In the genomic region with DNA sequence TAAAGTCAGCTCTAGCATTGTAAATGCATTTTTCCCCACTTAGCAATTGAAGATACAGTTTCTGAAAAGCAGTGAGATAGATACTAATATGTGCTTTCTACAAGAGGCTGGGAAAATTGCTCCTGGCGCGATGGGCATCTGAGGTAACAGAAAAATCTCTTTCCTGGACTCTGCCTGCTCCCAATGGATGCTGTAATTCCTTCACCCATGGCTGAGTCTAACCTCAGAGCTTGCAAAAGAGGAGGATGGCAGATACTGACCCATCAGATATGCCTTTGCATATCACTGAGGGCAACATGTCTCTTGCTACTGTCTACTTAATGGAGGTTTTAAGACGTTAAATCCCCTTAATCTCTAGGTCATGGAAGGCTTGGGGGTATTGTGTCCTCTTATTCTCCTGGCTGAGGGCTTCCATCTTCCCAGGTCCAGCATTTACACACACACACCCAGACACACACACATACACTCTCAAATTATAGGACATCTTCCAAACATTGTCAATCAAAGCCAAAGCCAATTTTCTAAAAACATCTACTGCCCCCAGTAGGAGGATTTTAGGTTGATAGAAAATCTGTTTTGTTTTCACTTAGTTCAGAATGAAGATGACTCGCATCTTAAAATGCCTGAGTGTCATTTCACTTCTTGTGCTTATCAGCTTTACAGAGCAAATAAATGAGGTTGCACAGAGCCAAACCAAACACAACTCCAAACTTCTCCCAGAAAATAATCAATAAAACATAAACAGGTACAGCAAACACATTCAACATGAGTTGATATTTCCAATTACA, we compare ENCODE assay signal across 1 cellular context.
TF ChIP-seq lines count a peak whose summit lies in the region.

No MANE protein-coding gene starts in this region.

TF ChIP-seq in HepG2, 621 proteins besides CTCF, POLR2A, EP300 and RAD21 (continued from another document):
- TF ChIP-seq, protein P1, sequence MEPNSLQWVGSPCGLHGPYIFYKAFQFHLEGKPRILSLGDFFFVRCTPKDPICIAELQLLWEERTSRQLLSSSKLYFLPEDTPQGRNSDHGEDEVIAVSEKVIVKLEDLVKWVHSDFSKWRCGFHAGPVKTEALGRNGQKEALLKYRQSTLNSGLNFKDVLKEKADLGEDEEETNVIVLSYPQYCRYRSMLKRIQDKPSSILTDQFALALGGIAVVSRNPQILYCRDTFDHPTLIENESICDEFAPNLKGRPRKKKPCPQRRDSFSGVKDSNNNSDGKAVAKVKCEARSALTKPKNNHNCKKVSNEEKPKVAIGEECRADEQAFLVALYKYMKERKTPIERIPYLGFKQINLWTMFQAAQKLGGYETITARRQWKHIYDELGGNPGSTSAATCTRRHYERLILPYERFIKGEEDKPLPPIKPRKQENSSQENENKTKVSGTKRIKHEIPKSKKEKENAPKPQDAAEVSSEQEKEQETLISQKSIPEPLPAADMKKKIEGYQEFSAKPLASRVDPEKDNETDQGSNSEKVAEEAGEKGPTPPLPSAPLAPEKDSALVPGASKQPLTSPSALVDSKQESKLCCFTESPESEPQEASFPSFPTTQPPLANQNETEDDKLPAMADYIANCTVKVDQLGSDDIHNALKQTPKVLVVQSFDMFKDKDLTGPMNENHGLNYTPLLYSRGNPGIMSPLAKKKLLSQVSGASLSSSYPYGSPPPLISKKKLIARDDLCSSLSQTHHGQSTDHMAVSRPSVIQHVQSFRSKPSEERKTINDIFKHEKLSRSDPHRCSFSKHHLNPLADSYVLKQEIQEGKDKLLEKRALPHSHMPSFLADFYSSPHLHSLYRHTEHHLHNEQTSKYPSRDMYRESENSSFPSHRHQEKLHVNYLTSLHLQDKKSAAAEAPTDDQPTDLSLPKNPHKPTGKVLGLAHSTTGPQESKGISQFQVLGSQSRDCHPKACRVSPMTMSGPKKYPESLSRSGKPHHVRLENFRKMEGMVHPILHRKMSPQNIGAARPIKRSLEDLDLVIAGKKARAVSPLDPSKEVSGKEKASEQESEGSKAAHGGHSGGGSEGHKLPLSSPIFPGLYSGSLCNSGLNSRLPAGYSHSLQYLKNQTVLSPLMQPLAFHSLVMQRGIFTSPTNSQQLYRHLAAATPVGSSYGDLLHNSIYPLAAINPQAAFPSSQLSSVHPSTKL (CRISPR knock-in tag; IDR thresholded peaks at IDR 0.05): 0 out of 2 replicates have a peak, but pooled peaks have one; percentile 13
- no peak for TF ChIP-seq PHF20 (CRISPR knock-in tag; IDR thresholded peaks at IDR 0.05)
